8 cellular contexts compared by ENCODE assay signal in the genomic region with DNA sequence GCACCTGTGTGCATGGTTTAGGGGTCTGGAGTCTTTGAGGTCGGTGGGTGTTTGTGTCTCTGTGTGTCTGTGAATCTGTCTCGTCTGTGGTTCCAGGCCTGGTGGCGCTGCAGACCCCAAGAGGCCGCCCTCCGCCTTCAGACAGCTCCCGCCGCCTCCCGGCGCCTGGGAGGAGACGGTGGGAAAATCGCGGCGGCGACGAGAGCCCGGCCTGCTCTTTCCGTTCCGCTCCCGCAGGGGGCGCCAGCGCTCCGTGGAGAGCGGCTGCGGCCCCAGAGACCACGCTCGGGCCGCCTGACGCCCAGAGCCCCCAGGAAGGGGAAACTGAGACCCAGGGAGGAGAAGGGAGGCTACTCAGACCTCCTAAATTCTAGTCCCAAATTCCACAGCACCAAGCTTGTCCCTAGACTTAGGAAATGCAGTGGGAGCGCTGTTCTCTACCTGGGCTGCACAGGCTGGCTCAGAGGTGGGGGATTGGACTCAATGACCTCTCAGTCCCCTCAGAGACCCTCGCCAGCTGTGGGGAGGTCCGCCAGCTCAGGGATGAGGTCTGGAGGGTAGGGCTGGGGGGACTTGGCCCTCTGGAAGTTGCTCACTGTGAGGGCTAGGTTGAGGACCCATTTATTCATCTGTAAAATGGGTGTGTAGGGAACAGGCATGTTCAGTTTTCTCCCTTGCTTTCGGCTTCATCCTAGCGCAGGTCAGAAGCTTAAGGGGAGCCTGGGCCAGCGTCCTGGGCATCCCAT. TPM values are rescaled to one million over a fixed set of nuclear protein-coding genes. Genes with fewer than 3 reads are reported as not detected.
DNase-seq lines count a peak whose midpoint lies in the region; ATAC-seq, FAIRE-seq and TF ChIP-seq lines count a peak whose summit lies in the region.

No MANE protein-coding gene starts in this region.

- H3K4me1 ChIP-seq in Caco-2 = peaks cover 30% of the 10 kb centered on the region

- no peak overlapping the region for H3K4me3 ChIP-seq in Caco-2 (ENCODE audit: low read depth, low read length)
- no peak overlapping the region for H3K4me3 ChIP-seq in astrocyte of the spinal cord (ENCODE audit: low read depth, low read length)

- peaks cover 16% of the 10 kb centered on the region for H3K4me1 Mint-ChIP-seq in Caco-2 (ENCODE audit: low read depth, unreplicated experiment)

- FAIRE-seq in HTR-8/SVneo (lab: Jason Lieb, UNC) = peak; percentile 87

- CTCF ChIA-PET in Caco-2 (lab: Charles Lee) = interaction anchor here (0.6 to 1.3 kb wide), 29 partner anchors 11 to 748 kb away, joined by 3 to 9 read pairs (median 4); no protein-coding TSS in a partner anchor

- POLR2A ChIA-PET in Caco-2 (lab: Charles Lee) = no interaction called here

- H3K27me3 Mint-ChIP-seq in Caco-2 (ENCODE audit: insufficient read depth, unreplicated experiment) = peaks cover 12% of the 10 kb centered on the region

- BruUV-seq in Caco-2 (replicated peaks; lab: Mats Ljungman, UMichigan) = no TSS peak

- no peak for ATAC-seq in GM18519 (IDR thresholded peaks at IDR 0.05; ENCODE audit: low FRiP score, unreplicated experiment)

- H3K36me3 ChIP-seq in Caco-2 (ENCODE audit: control insufficient read depth, insufficient read depth, low read length) = no peaks in the 10 kb centered on the region

- H3K4me3 Mint-ChIP-seq in Caco-2 (ENCODE audit: unreplicated experiment) = no peak overlapping the region

- H3K9me3 Mint-ChIP-seq in Caco-2 (ENCODE audit: unreplicated experiment) = no peaks in the 10 kb centered on the region

- peak overlapping the region; percentile 7 for H3K27ac Mint-ChIP-seq in Caco-2 (ENCODE audit: unreplicated experiment)

- no peaks in the 10 kb centered on the region for H3K36me3 Mint-ChIP-seq in Caco-2 (ENCODE audit: insufficient read depth, unreplicated experiment)

- peaks cover 1% of the 10 kb centered on the region; the same call in 1 of the 2 replicates for H3K27me3 ChIP-seq in Caco-2 (replicated peaks; ENCODE audit: control insufficient read depth, insufficient read depth, low read length)

- H3K9me3 ChIP-seq in Caco-2 = peaks cover 2% of the 10 kb centered on the region; the same call in 1 of the 2 replicates

- TF ChIP-seq CTCF in Caco-2 (IDR thresholded peaks at IDR 0.05; ENCODE audit: insufficient read depth in 1 of 2, low read depth in 1 of 2, low read length in 1 of 2, severe bottlenecking in 1 of 2, unreplicated experiment in 1 of 2) = peak; percentile 99 to 100
- TF ChIP-seq CTCF in astrocyte of the spinal cord (IDR thresholded peaks at IDR 0.05; ENCODE audit: low read depth, low read length) = peak; percentile 89

- intact Hi-C loops in Caco-2 (cut with micrococcal nuclease; ENCODE audit: unreplicated experiment) = loop anchor here (5.0 kb wide), 3 partner anchors 193 to 658 kb away; no protein-coding TSS in a partner anchor

- DNase-seq in Caco-2 = peak; percentile 62 to 87
- DNase-seq in HTR-8/SVneo (ENCODE audit: insufficient read length, low spot score) = peak; percentile 83
- DNase-seq in SK-MEL-5 (ENCODE audit: low read depth, low spot score) = peak; percentile 50
- DNase-seq in astrocyte of the spinal cord (ENCODE audit: low read depth, low spot score) = peak; percentile 7
- DNase-seq in iris pigment epithelial cell (ENCODE audit: low read depth) = peak; percentile 7
- DNase-seq in stimulated activated CD4-positive, alpha-beta T cell treated with anti-CD3 and anti-CD28 coated beads, Interleukin-1b, Interleukin-23, amount 100 ng/mL, for 48 hours = peak; percentile 24
- no peak for DNase-seq in hippocampal formation (lab: John Stamatoyannopoulos, UW)

- in situ Hi-C loops in SK-MEL-5 (cut with HindIII; ENCODE audit: low pct_unique_long_range_greater_than_20kb, low sequenced_read_pairs) = no loop called here
- in situ Hi-C loops in astrocyte of the spinal cord (cut with HindIII; ENCODE audit: low sequenced_read_pairs) = no loop called here

RNA-seq across cellular contexts. Expression of gene BLCAP, which starts 36.9 kb away (rescaled TPM):
- total RNA-seq in Caco-2 (2022) = 123 and 129 TPM in 2 replicates
- 49.5 and 50.7 TPM in 2 replicates for total RNA-seq in SK-MEL-5 (2014; rRNA removed; shearing (Covaris generic))
- polyA plus RNA-seq in SK-MEL-5 (2015; cell fraction: cytosol; rRNA removed) = 81.9 and 82.5 TPM in 2 replicates
- polyA plus RNA-seq in SK-MEL-5 (2015; cell fraction: nucleus; rRNA removed) = 59.2 and 70.5 TPM in 2 replicates

RNA-seq across cellular contexts. Expression of gene NNAT, which starts 43.5 kb away (rescaled TPM):
- not detected in 2 replicates for total RNA-seq in Caco-2 (2022)
- total RNA-seq in SK-MEL-5 (2014; rRNA removed; shearing (Covaris generic)) = not detected in 2 replicates
- polyA plus RNA-seq in SK-MEL-5 (2015; cell fraction: cytosol; rRNA removed) = not detected in 2 replicates
- polyA plus RNA-seq in SK-MEL-5 (2015; cell fraction: nucleus; rRNA removed) = not detected in 2 replicates

Comparison
In these comparisons a context has a peak if more than half of its experiments do, and no peak if none do; other contexts are left out.
1. DNase-seq: peak in Caco-2 (2 of 2), HTR-8/SVneo (single experiment), SK-MEL-5 (single experiment), astrocyte of the spinal cord (single experiment), iris pigment epithelial cell (single experiment) and stimulated activated CD4-positive, alpha-beta T cell treated with anti-CD3 and anti-CD28 coated beads, Interleukin-1b, Interleukin-23, amount 100 ng/mL, for 48 hours (single experiment); none in hippocampal formation (0 of 2).